2 cellular contexts compared by ENCODE assay signal in genomic region chr6:138593100-138593877, GRCh38.
TF ChIP-seq lines count a peak whose summit lies in the region.

No MANE protein-coding gene starts in this region.

TF ChIP-seq in SK-N-SH, 30 proteins besides CTCF, POLR2A, EP300 and RAD21 (continued from another document):
- TF ChIP-seq, protein P1, sequence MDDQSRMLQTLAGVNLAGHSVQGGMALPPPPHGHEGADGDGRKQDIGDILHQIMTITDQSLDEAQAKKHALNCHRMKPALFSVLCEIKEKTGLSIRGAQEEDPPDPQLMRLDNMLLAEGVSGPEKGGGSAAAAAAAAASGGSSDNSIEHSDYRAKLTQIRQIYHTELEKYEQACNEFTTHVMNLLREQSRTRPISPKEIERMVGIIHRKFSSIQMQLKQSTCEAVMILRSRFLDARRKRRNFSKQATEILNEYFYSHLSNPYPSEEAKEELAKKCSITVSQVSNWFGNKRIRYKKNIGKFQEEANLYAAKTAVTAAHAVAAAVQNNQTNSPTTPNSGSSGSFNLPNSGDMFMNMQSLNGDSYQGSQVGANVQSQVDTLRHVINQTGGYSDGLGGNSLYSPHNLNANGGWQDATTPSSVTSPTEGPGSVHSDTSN (IDR thresholded peaks at IDR 0.05) = no peak
- no peak for TF ChIP-seq ELF1 (IDR thresholded peaks at IDR 0.05)

TF ChIP-seq in HepG2, 621 proteins besides CTCF, POLR2A, EP300 and RAD21 (continued from another document and continues in another):
- no peak for TF ChIP-seq EED (CRISPR knock-in tag; IDR thresholded peaks at IDR 0.05)
- no peak for TF ChIP-seq ZNF768 (CRISPR knock-in tag; IDR thresholded peaks at IDR 0.05)
- no peak for TF ChIP-seq SMARCE1 (IDR thresholded peaks at IDR 0.05; ENCODE audit: borderline replicate concordance)
- TF ChIP-seq ARHGAP35 (CRISPR knock-in tag; IDR thresholded peaks at IDR 0.05; ENCODE audit: borderline replicate concordance) = 0 out of 2 replicates have a peak, but pooled peaks have one; percentile 35
- no peak for TF ChIP-seq TBX3 (IDR thresholded peaks at IDR 0.05; ENCODE audit: borderline replicate concordance)
- no peak for TF ChIP-seq ZNF75D (CRISPR knock-in tag; IDR thresholded peaks at IDR 0.05; ENCODE audit: borderline replicate concordance)
- no peak for TF ChIP-seq ZNF20 (CRISPR knock-in tag; IDR thresholded peaks at IDR 0.05)
- no peak for TF ChIP-seq NFE2L1 (CRISPR knock-in tag; IDR thresholded peaks at IDR 0.05; ENCODE audit: borderline replicate concordance)
- no peak for TF ChIP-seq ZNF282 (IDR thresholded peaks at IDR 0.05; ENCODE audit: partially characterized antibody)
- peak; percentile 77 for TF ChIP-seq SALL1 (CRISPR knock-in tag; IDR thresholded peaks at IDR 0.05)
- no peak for TF ChIP-seq PHF20 (CRISPR knock-in tag; IDR thresholded peaks at IDR 0.05)
- TF ChIP-seq PRDM10 (CRISPR knock-in tag; IDR thresholded peaks at IDR 0.05; ENCODE audit: low read depth) = no peak
- no peak for TF ChIP-seq KLF6 (CRISPR knock-in tag; IDR thresholded peaks at IDR 0.05)
- TF ChIP-seq, protein P2, sequence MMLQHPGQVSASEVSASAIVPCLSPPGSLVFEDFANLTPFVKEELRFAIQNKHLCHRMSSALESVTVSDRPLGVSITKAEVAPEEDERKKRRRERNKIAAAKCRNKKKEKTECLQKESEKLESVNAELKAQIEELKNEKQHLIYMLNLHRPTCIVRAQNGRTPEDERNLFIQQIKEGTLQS (CRISPR knock-in tag; IDR thresholded peaks at IDR 0.05) = peak; percentile 80
- TF ChIP-seq TFDP2 (CRISPR knock-in tag; IDR thresholded peaks at IDR 0.05) = no peak
- TF ChIP-seq FOXK1 (CRISPR knock-in tag; IDR thresholded peaks at IDR 0.05; ENCODE audit: borderline replicate concordance, low read depth) = no peak
- TF ChIP-seq PAWR (CRISPR knock-in tag; IDR thresholded peaks at IDR 0.05; ENCODE audit: borderline replicate concordance) = no peak
- TF ChIP-seq SYNCRIP (IDR thresholded peaks at IDR 0.05; ENCODE audit: insufficient read depth, low read depth, low read length) = no peak
- TF ChIP-seq BCLAF1 (IDR thresholded peaks at IDR 0.05) = no peak
- TF ChIP-seq ZIK1 (CRISPR knock-in tag; IDR thresholded peaks at IDR 0.05; ENCODE audit: borderline replicate concordance, low read depth) = no peak
- TF ChIP-seq TCF7L2 (IDR thresholded peaks at IDR 0.05; ENCODE audit: low read depth, low read length) = no peak
- TF ChIP-seq GMEB1 (CRISPR knock-in tag; IDR thresholded peaks at IDR 0.05; ENCODE audit: borderline replicate concordance) = peak; percentile 26; the same call in 1 of the 2 replicates
- TF ChIP-seq MYC (CRISPR knock-in tag; IDR thresholded peaks at IDR 0.05; ENCODE audit: borderline replicate concordance) = peak; percentile 76
- no peak for TF ChIP-seq ZNF547 (CRISPR knock-in tag; IDR thresholded peaks at IDR 0.05)
- TF ChIP-seq KDM4B (CRISPR knock-in tag; IDR thresholded peaks at IDR 0.05) = no peak
- TF ChIP-seq MTA3 (CRISPR knock-in tag; IDR thresholded peaks at IDR 0.05) = no peak
- no peak for TF ChIP-seq SIX4 (CRISPR knock-in tag; IDR thresholded peaks at IDR 0.05)
- no peak for TF ChIP-seq SIN3B (IDR thresholded peaks at IDR 0.05; ENCODE audit: low read length)
- no peak for TF ChIP-seq ZKSCAN1 (IDR thresholded peaks at IDR 0.05; ENCODE audit: low read length)
- TF ChIP-seq DRAP1 (CRISPR knock-in tag; IDR thresholded peaks at IDR 0.05) = peak; percentile 94
- TF ChIP-seq ZNF232 (CRISPR knock-in tag; IDR thresholded peaks at IDR 0.05; ENCODE audit: borderline replicate concordance) = no peak
- TF ChIP-seq NKX3-1 (CRISPR knock-in tag; IDR thresholded peaks at IDR 0.05) = 0 out of 2 replicates have a peak, but pooled peaks have one; percentile 63
- TF ChIP-seq AGO1 (IDR thresholded peaks at IDR 0.05; ENCODE audit: low read depth, low read length, poor library complexity, severe bottlenecking) = no peak
- no peak for TF ChIP-seq ZNF549 (CRISPR knock-in tag; IDR thresholded peaks at IDR 0.05)
- no peak for TF ChIP-seq NRL (CRISPR knock-in tag; IDR thresholded peaks at IDR 0.05; ENCODE audit: borderline replicate concordance)
- TF ChIP-seq, protein P3, sequence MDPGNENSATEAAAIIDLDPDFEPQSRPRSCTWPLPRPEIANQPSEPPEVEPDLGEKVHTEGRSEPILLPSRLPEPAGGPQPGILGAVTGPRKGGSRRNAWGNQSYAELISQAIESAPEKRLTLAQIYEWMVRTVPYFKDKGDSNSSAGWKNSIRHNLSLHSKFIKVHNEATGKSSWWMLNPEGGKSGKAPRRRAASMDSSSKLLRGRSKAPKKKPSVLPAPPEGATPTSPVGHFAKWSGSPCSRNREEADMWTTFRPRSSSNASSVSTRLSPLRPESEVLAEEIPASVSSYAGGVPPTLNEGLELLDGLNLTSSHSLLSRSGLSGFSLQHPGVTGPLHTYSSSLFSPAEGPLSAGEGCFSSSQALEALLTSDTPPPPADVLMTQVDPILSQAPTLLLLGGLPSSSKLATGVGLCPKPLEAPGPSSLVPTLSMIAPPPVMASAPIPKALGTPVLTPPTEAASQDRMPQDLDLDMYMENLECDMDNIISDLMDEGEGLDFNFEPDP (CRISPR knock-in tag; conservative IDR thresholded peaks at IDR 0.05) = no peak
- no peak for TF ChIP-seq CENPX (CRISPR knock-in tag; IDR thresholded peaks at IDR 0.05)
- TF ChIP-seq HDAC6 (IDR thresholded peaks at IDR 0.05; ENCODE audit: low read depth, low read length) = no peak
- no peak; the same call in 1 of the 2 replicates for TF ChIP-seq HNF1A (IDR thresholded peaks at IDR 0.05; ENCODE audit: low read depth)
- peak; percentile 50; the same call in 1 of the 2 replicates for TF ChIP-seq HNF1A (CRISPR knock-in tag; IDR thresholded peaks at IDR 0.05; ENCODE audit: borderline replicate concordance)
- no peak for TF ChIP-seq ZNF414 (CRISPR knock-in tag; IDR thresholded peaks at IDR 0.05)
- no peak for TF ChIP-seq ZNF546 (CRISPR knock-in tag; conservative IDR thresholded peaks at IDR 0.05)
- no peak for TF ChIP-seq JUN (CRISPR knock-in tag; IDR thresholded peaks at IDR 0.05)
- TF ChIP-seq, protein P4, sequence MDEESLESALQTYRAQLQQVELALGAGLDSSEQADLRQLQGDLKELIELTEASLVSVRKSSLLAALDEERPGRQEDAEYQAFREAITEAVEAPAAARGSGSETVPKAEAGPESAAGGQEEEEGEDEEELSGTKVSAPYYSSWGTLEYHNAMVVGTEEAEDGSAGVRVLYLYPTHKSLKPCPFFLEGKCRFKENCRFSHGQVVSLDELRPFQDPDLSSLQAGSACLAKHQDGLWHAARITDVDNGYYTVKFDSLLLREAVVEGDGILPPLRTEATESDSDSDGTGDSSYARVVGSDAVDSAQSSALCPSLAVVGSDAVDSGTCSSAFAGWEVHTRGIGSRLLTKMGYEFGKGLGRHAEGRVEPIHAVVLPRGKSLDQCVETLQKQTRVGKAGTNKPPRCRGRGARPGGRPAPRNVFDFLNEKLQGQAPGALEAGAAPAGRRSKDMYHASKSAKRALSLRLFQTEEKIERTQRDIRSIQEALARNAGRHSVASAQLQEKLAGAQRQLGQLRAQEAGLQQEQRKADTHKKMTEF (CRISPR knock-in tag; IDR thresholded peaks at IDR 0.05) = peak; percentile 53; the same call in 1 of the 2 replicates
- TF ChIP-seq PITX1 (CRISPR knock-in tag; IDR thresholded peaks at IDR 0.05) = no peak
